In genomic region chr2:43594875-43595274, GRCh38 we compare ENCODE assay signal across 1 cellular context.
TF ChIP-seq lines count a peak whose summit lies in the region.

No MANE protein-coding gene starts in this region.

TF ChIP-seq in HEK293, 187 proteins besides CTCF, POLR2A, EP300 and RAD21 (continued from another document):
- TF ChIP-seq, protein P1, sequence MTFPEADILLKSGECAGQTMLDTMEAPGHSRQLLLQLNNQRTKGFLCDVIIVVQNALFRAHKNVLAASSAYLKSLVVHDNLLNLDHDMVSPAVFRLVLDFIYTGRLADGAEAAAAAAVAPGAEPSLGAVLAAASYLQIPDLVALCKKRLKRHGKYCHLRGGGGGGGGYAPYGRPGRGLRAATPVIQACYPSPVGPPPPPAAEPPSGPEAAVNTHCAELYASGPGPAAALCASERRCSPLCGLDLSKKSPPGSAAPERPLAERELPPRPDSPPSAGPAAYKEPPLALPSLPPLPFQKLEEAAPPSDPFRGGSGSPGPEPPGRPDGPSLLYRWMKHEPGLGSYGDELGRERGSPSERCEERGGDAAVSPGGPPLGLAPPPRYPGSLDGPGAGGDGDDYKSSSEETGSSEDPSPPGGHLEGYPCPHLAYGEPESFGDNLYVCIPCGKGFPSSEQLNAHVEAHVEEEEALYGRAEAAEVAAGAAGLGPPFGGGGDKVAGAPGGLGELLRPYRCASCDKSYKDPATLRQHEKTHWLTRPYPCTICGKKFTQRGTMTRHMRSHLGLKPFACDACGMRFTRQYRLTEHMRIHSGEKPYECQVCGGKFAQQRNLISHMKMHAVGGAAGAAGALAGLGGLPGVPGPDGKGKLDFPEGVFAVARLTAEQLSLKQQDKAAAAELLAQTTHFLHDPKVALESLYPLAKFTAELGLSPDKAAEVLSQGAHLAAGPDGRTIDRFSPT (tag by site-specific recombination; IDR thresholded peaks at IDR 0.05), result no peak
- no peak for TF ChIP-seq ZNF596 (tag by site-specific recombination; IDR thresholded peaks at IDR 0.05)
TF ChIP-seq in HEK293: peak in this region for 0.
